ENCODE assay signal across 22 cellular contexts in genomic region chr1:43503534-43503933, GRCh38. TPM values are rescaled to one million over a fixed set of nuclear protein-coding genes. Genes with fewer than 3 reads are reported as not detected.
DNase-seq lines count a peak whose midpoint lies in the region; ATAC-seq and TF ChIP-seq lines count a peak whose summit lies in the region.
"Had no signal": no experiment of that assay in that cellular context is flagged by ENCODE, and none has a peak within 500 bp of the region (broad histone marks: within the 10 kb centered on the region; RNA-seq: fewer than 3 reads in every experiment).

No MANE protein-coding gene starts in this region.

- H3K9ac ChIP-seq in IMR-90 (ENCODE audit: low read depth, low read length) (no peak overlapping the region), neuronal stem cell (ENCODE audit: low read depth, low read length, poor library complexity) (no peak overlapping the region)
- H3K9ac ChIP-seq: BLaER1 treated with 17β-estradiol and CSF1 and Interleukin-3, amounts not matched to agents 10 nM and 100 nM had no signal

- TF ChIP-seq POLR2A in IMR-90 (IDR thresholded peaks at IDR 0.05; ENCODE audit: low read depth, low read length) (no peak), esophagus muscularis mucosa (IDR thresholded peaks at IDR 0.05; ENCODE audit: low read depth) (no peak)

- H3K18ac ChIP-seq in IMR-90 (ENCODE audit: low read depth, low read length) (no peak overlapping the region), neuronal stem cell (ENCODE audit: low read length) (no peak overlapping the region)

- H3K23ac ChIP-seq in IMR-90 (ENCODE audit: low read depth, low read length) (no peak overlapping the region), neuronal stem cell (ENCODE audit: low read depth, low read length, poor library complexity) (no peak overlapping the region)

- dilution Hi-C loops in IMR-90 (cut with HindIII; ENCODE audit: low sequenced_read_pairs, unreplicated experiment): no loop called here

- H2BK120ac ChIP-seq in IMR-90 (ENCODE audit: low read depth, low read length) (no peak overlapping the region), neuronal stem cell (ENCODE audit: low read depth, low read length) (no peak overlapping the region)

- no peaks in the 10 kb centered on the region for H4K20me1 ChIP-seq in IMR-90 (ENCODE audit: insufficient read depth, low read length)
- H4K20me1 ChIP-seq: BLaER1 treated with 17β-estradiol and CSF1 and Interleukin-3, amounts not matched to agents 10 nM and 100 nM had no signal

- H3K4me2 ChIP-seq in IMR-90 (ENCODE audit: low read depth, low read length) (no peak overlapping the region), neuronal stem cell (ENCODE audit: insufficient read depth, low read length, poor library complexity, severe bottlenecking) (no peak overlapping the region)
- H3K4me2 ChIP-seq: A549; BLaER1 treated with 17β-estradiol and CSF1 and Interleukin-3, amounts not matched to agents 10 nM and 100 nM had no signal

- no peak for TF ChIP-seq RAD21 in IMR-90 (IDR thresholded peaks at IDR 0.05; ENCODE audit: low read length)

- H3K9me3 Mint-ChIP-seq in activated CD4-positive, alpha-beta T cell treated with anti-CD3 and anti-CD28 coated beads for 36 hours (ENCODE audit: low read depth): no peaks in the 10 kb centered on the region
- H3K9me3 Mint-ChIP-seq: CD4-positive, alpha-beta T cell; CD8-positive, alpha-beta memory T cell had no signal

- H3K4me1 ChIP-seq in IMR-90 (ENCODE audit: control insufficient read depth, insufficient read depth, low read length) (no peaks in the 10 kb centered on the region), esophagus muscularis mucosa (no peaks in the 10 kb centered on the region), neuronal stem cell (ENCODE audit: control insufficient read depth in 2 of 2, insufficient read depth in 1 of 2, low read depth in 1 of 2, low read length in 2 of 2) (no peaks in the 10 kb centered on the region)
- H3K4me1 ChIP-seq: BE2C; BLaER1 treated with 17β-estradiol and CSF1 and Interleukin-3, amounts not matched to agents 10 nM and 100 nM had no signal

- H3K56ac ChIP-seq in IMR-90 (ENCODE audit: extremely low read depth, insufficient read depth, low read length): no peak overlapping the region

- H2AK5ac ChIP-seq in IMR-90 (ENCODE audit: low read depth, low read length) (no peak overlapping the region), neuronal stem cell (ENCODE audit: low read depth, low read length) (peak overlapping the region; percentile 64)

- H2AFZ ChIP-seq in IMR-90 (replicated peaks; ENCODE audit: low read length, poor library complexity) (peak overlapping the region; percentile 23), neuronal stem cell (ENCODE audit: low read length) (no peak overlapping the region)

- H3K79me1 ChIP-seq in IMR-90 (ENCODE audit: low read depth in 1 of 2, low read length in 2 of 2) (no peaks in the 10 kb centered on the region), neuronal stem cell (ENCODE audit: low read depth, low read length) (peaks cover 2% of the 10 kb centered on the region)

- no peak overlapping the region for H3K4me3 ChIP-seq in IMR-90 (ENCODE audit: insufficient read depth, low read depth, low read length)
- no peak overlapping the region for H3K4me3 ChIP-seq in esophagus muscularis mucosa
- H3K4me3 ChIP-seq in neuronal stem cell (ENCODE audit: low read length in 2 of 2): no peak overlapping the region
- H3K4me3 ChIP-seq: A549; BLaER1 treated with 17β-estradiol and CSF1 and Interleukin-3, amounts not matched to agents 10 nM and 100 nM had no signal

- H3K36me3 ChIP-seq in IMR-90 (ENCODE audit: control insufficient read depth, insufficient read depth, low read length): no peaks in the 10 kb centered on the region
- no peaks in the 10 kb centered on the region for H3K36me3 ChIP-seq in esophagus muscularis mucosa
- H3K36me3 ChIP-seq in neuronal stem cell (replicated peaks in 1 of 2; ENCODE audit: control insufficient read depth in 2 of 2, insufficient read depth in 2 of 2, low read length in 2 of 2): no peaks in the 10 kb centered on the region
- H3K36me3 ChIP-seq: BE2C; BLaER1 treated with 17β-estradiol and CSF1 and Interleukin-3, amounts not matched to agents 10 nM and 100 nM had no signal

- no peak for TF ChIP-seq EP300 in esophagus muscularis mucosa (IDR thresholded peaks at IDR 0.05)

- peak; percentile 2 for DNase-seq in GM20000 (ENCODE audit: low spot score)
- DNase-seq in IMR-90: no peak
- peak; percentile 53 for DNase-seq in esophagus muscularis mucosa (ENCODE audit: extremely low spot score)
- DNase-seq in neuronal stem cell (ENCODE audit: low spot score): no peak
- no peak for DNase-seq in dermis blood vessel endothelial cell
- DNase-seq in DMS153 (lab: John Stamatoyannopoulos, UW): no peak
- DNase-seq in activated CD4-positive, alpha-beta T cell treated with anti-CD3 and anti-CD28 coated beads for 36 hours: no peak
- DNase-seq: 8988T; ACHN; AML-193; BE2C; CD4-positive, alpha-beta T cell; CD8-positive, alpha-beta memory T cell; DMS 273 treated with DMSO at 0.1 percent for 48 hours; DMS53; DMS79 treated with DMSO at 0.1 percent for 48 hours; GF-D8; H9 had no signal

- POLR2A ChIA-PET in IMR-90 (lab: Charles Lee; ENCODE audit: unreplicated experiment): no interaction called here
- POLR2A ChIA-PET in activated CD4-positive, alpha-beta T cell treated with anti-CD3 and anti-CD28 coated beads for 36 hours (lab: Charles Lee): no interaction called here

- no peak overlapping the region for H3K14ac ChIP-seq in IMR-90 (replicated peaks; ENCODE audit: low read depth, low read length)
- no peak overlapping the region for H3K14ac ChIP-seq in neuronal stem cell (ENCODE audit: low read length)

- peak overlapping the region; percentile 12; the same call in 1 of the 2 replicates for H4K91ac ChIP-seq in IMR-90 (ENCODE audit: insufficient read depth, low read depth, low read length)
- H4K91ac ChIP-seq in neuronal stem cell (ENCODE audit: low read depth, low read length, poor library complexity): no peak overlapping the region

- H2AK9ac ChIP-seq in IMR-90 (replicated peaks; ENCODE audit: low read depth, low read length, poor library complexity): peak overlapping the region; percentile 52

- no peak overlapping the region for H3K27ac Mint-ChIP-seq in activated CD4-positive, alpha-beta T cell treated with anti-CD3 and anti-CD28 coated beads for 36 hours
- H3K27ac Mint-ChIP-seq: CD14-positive monocyte; CD4-positive, alpha-beta T cell; H9 had no signal

- H3K27ac ChIP-seq in IMR-90 (ENCODE audit: insufficient read depth, low read length): no peak overlapping the region
- no peak overlapping the region for H3K27ac ChIP-seq in esophagus muscularis mucosa (replicated peaks in 1 of 4)
- no peak overlapping the region for H3K27ac ChIP-seq in neuronal stem cell (replicated peaks; ENCODE audit: low read length)
- H3K27ac ChIP-seq: A549; BLaER1 treated with 17β-estradiol and CSF1 and Interleukin-3, amounts not matched to agents 10 nM and 100 nM had no signal

- no peak for ATAC-seq in IMR-90 (ENCODE audit: low read depth)
- no peak for ATAC-seq in activated CD4-positive, alpha-beta T cell treated with anti-CD3 and anti-CD28 coated beads for 36 hours
- ATAC-seq: A549, HCT116 had no signal

- CTCF ChIA-PET in IMR-90 (lab: Yijun Ruan, JAX): interaction anchor here (0.6 kb wide), 1 partner anchor 32 kb away, joined by 4 read pairs; no protein-coding TSS in a partner anchor
- CTCF ChIA-PET in activated CD4-positive, alpha-beta T cell treated with anti-CD3 and anti-CD28 coated beads for 36 hours (lab: Charles Lee): no interaction called here

- H2BK5ac ChIP-seq in IMR-90 (ENCODE audit: low read depth, low read length, poor library complexity, severe bottlenecking) (no peak overlapping the region), neuronal stem cell (ENCODE audit: low read length) (no peak overlapping the region)

- no TSS peak for BruUV-seq in IMR-90 (replicated peaks; lab: Mats Ljungman, UMichigan)

- H2BK12ac ChIP-seq in neuronal stem cell (ENCODE audit: low read length): no peak overlapping the region

- H4K8ac ChIP-seq in IMR-90 (ENCODE audit: low read depth in 2 of 2, low read length in 2 of 2) (no peak overlapping the region), neuronal stem cell (ENCODE audit: low read depth, low read length) (no peak overlapping the region)

- 0 out of 2 replicates have a peak, but pooled peaks cover 4% of the 10 kb centered on the region for H3K9me1 ChIP-seq in IMR-90 (ENCODE audit: insufficient read depth, low read length)

- H3K27me3 Mint-ChIP-seq in activated CD4-positive, alpha-beta T cell treated with anti-CD3 and anti-CD28 coated beads for 36 hours: peaks cover 11% of the 10 kb centered on the region

- 93% methylated on average over 6 of the region's 8 CpGs; no CpG with 5 or more reads in 1 of the 2 experiments for WGBS in IMR-90 (ENCODE audit: extremely low coverage in 2 of 2, insufficient read length in 1 of 2), 2 experiments
- 89% methylated on average over 5 of the region's 8 CpGs for WGBS in esophagus muscularis mucosa
- no CpG with 5 or more reads among the region's 8 CpGs for WGBS in neuronal stem cell (ENCODE audit: extremely low coverage in 2 of 2, insufficient read length in 2 of 2, insufficient replicate concordance in 1 of 2), 2 donors

- H3K4me3 Mint-ChIP-seq in activated CD4-positive, alpha-beta T cell treated with anti-CD3 and anti-CD28 coated beads for 36 hours: no peak overlapping the region
- H3K4me3 Mint-ChIP-seq: CD14-positive monocyte; CD4-positive, alpha-beta T cell; CD8-positive, alpha-beta memory T cell; H9 had no signal

- intact Hi-C loops in IMR-90 (cut with micrococcal nuclease): no loop called here
- intact Hi-C loops in esophagus muscularis mucosa (cut with DNase I): no loop called here
- intact Hi-C loops in activated CD4-positive, alpha-beta T cell treated with anti-CD3 and anti-CD28 coated beads for 36 hours (cut with DNase I, micrococcal nuclease): no loop called here

- H2BK15ac ChIP-seq in IMR-90 (ENCODE audit: low read depth, low read length) (no peak overlapping the region), neuronal stem cell (ENCODE audit: low read length) (no peak overlapping the region)

- H3K9me3 ChIP-seq in IMR-90 (ENCODE audit: control insufficient read depth, insufficient read depth, low read length) (no peaks in the 10 kb centered on the region), esophagus muscularis mucosa (no peaks in the 10 kb centered on the region), neuronal stem cell (replicated peaks in 1 of 2; ENCODE audit: control insufficient read depth in 2 of 2, insufficient read depth in 1 of 2, low read depth in 1 of 2, low read length in 2 of 2) (peaks cover 0 to 4% of the 10 kb centered on the region in 2 donors)
- H3K9me3 ChIP-seq: A549, BE2C had no signal

- H3K27me3 ChIP-seq in IMR-90 (ENCODE audit: control insufficient read depth, insufficient read depth, low read length) (no peaks in the 10 kb centered on the region), esophagus muscularis mucosa (peaks cover 0 to 5% (median 0%) of the 10 kb centered on the region in 4 donors), neuronal stem cell (ENCODE audit: control insufficient read depth in 3 of 3, insufficient read depth in 3 of 3, low read depth in 1 of 3, low read length in 3 of 3) (peaks cover 0 to 31% (median 0%) of the 10 kb centered on the region in 3 experiments)
- H3K27me3 ChIP-seq: BE2C; BLaER1 treated with 17β-estradiol and CSF1 and Interleukin-3, amounts not matched to agents 10 nM and 100 nM had no signal

- H4K5ac ChIP-seq in IMR-90 (ENCODE audit: low read depth, low read length): no peak overlapping the region

- H3K4ac ChIP-seq in IMR-90 (ENCODE audit: low read depth, low read length) (no peak overlapping the region), neuronal stem cell (ENCODE audit: low read length) (no peak overlapping the region)

- in situ Hi-C loops in IMR-90 (cut with MboI; ENCODE audit: low sequenced_read_pairs): no loop called here

- H3K4me1 Mint-ChIP-seq in activated CD4-positive, alpha-beta T cell treated with anti-CD3 and anti-CD28 coated beads for 36 hours: no peaks in the 10 kb centered on the region
- H3K4me1 Mint-ChIP-seq: CD14-positive monocyte; CD8-positive, alpha-beta memory T cell had no signal

- H2BK20ac ChIP-seq in IMR-90 (ENCODE audit: low read depth, low read length): no peak overlapping the region

- no peak for TF ChIP-seq CTCF in GM20000 (IDR thresholded peaks at IDR 0.05; ENCODE audit: extremely low read depth, missing control alignments)
- TF ChIP-seq CTCF in IMR-90 (conservative IDR thresholded peaks at IDR 0.05; ENCODE audit: low read depth, low read length): no peak
- no peak for TF ChIP-seq CTCF in esophagus muscularis mucosa (IDR thresholded peaks at IDR 0.05)

- no peaks in the 10 kb centered on the region for H3K36me3 Mint-ChIP-seq in activated CD4-positive, alpha-beta T cell treated with anti-CD3 and anti-CD28 coated beads for 36 hours (ENCODE audit: low read depth)
- H3K36me3 Mint-ChIP-seq: CD14-positive monocyte; CD8-positive, alpha-beta memory T cell had no signal

RNA-seq across cellular contexts. Expression of gene PTPRF, which starts 27.1 kb away (rescaled TPM):
- total RNA-seq in IMR-90 (2012; rRNA removed): 25.8 and 27.8 TPM in 2 replicates
- 92.3 and 103 TPM in 2 replicates for polyA plus RNA-seq in IMR-90 (2012; rRNA removed)
- polyA plus RNA-seq in IMR-90 (2012; cell fraction: cytosol; rRNA removed): 46.4 and 102 TPM in 2 replicates
- 122 and 210 TPM in 2 replicates for polyA plus RNA-seq in IMR-90 (2012; cell fraction: nucleus; rRNA removed; ENCODE audit: low replicate concordance)
- 10 to 100 TPM; 33.8 to 84.2 (median 53.7) TPM for total RNA-seq in esophagus muscularis mucosa
- polyA plus RNA-seq in neuronal stem cell (2013, experiment 1 of 2): 62.9 TPM
- polyA plus RNA-seq in neuronal stem cell (2013, experiment 2 of 2): 64.0 TPM
- total RNA-seq in dermis blood vessel endothelial cell: 108 and 353 TPM in 2 replicates
- 1 to 10 TPM; 5.1 to 6.8 TPM for total RNA-seq in activated CD4-positive, alpha-beta T cell treated with anti-CD3 and anti-CD28 coated beads for 36 hours
- polyA plus RNA-seq: CD14-positive monocyte; CD8-positive, alpha-beta memory T cell had no signal

RNA-seq across cellular contexts. Expression of gene HYI, which starts 49.8 kb away (rescaled TPM):
- 21.5 and 25.0 TPM in 2 replicates for total RNA-seq in IMR-90 (2012; rRNA removed)
- 53.7 and 66.7 TPM in 2 replicates for polyA plus RNA-seq in IMR-90 (2012; rRNA removed)
- 46.3 and 63.2 TPM in 2 replicates for polyA plus RNA-seq in IMR-90 (2012; cell fraction: cytosol; rRNA removed)
- 204 and 236 TPM in 2 replicates for polyA plus RNA-seq in IMR-90 (2012; cell fraction: nucleus; rRNA removed; ENCODE audit: low replicate concordance)
- 10 to 100 TPM; 36.3 to 60.5 (median 50.6) TPM for total RNA-seq in esophagus muscularis mucosa
- polyA plus RNA-seq in neuronal stem cell (2013, experiment 1 of 2): 22.2 TPM
- polyA plus RNA-seq in neuronal stem cell (2013, experiment 2 of 2): 22.5 TPM
- 96.1 and 207 TPM in 2 replicates for total RNA-seq in dermis blood vessel endothelial cell
- 10 to 100 TPM; 10.8 to 13.5 TPM for total RNA-seq in activated CD4-positive, alpha-beta T cell treated with anti-CD3 and anti-CD28 coated beads for 36 hours

Comparison
In these comparisons a context has a peak if more than half of its experiments do, and no peak if none do; other contexts are left out.
1. DNase-seq: peak in GM20000 (single experiment) and esophagus muscularis mucosa (single experiment); none in IMR-90 (single experiment), neuronal stem cell (single experiment), dermis blood vessel endothelial cell (single experiment), DMS153 (single experiment) and activated CD4-positive, alpha-beta T cell treated with anti-CD3 and anti-CD28 coated beads for 36 hours (single experiment).